ENCODE assay signal across 13 cellular contexts in the genomic region with DNA sequence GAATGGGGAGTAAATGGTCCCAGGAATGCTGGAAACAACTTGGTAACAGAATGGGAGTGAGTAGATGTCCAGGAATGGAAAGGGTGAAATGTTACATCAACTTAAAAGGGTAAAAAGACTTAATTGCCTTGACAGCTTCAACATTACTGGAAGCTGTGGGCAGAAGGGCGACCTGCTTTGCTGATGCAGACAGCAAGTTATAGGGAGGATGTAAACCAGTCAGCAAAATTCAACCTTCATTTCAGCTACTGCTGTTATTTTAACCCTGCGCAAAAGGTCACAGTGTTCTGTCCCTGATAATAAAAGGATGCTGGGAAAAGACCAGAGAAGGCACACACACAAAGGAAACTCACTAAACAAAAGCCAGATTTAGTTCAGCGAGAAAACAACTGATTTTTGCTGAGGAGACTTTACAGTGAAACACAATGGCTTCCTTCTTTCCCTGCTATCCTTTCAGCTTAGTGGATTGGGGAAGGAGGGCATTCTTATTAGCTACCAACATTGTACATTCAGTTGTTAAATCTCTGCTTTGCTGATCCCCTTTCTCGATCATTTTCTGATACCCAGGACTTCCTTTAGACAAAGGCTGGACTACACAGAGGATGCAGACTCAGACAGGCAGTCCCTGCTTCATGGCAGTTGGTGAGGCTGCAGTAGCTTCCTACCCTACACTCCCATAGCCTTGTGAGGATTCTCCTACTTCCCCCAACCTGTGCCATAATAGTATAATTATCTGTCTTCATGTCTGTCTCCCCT.
DNase-seq lines count a peak whose midpoint lies in the region; ATAC-seq and TF ChIP-seq lines count a peak whose summit lies in the region.
"Had no signal": no experiment of that assay in that cellular context is flagged by ENCODE, and none has a peak within 500 bp of the region (broad histone marks: within the 10 kb centered on the region; RNA-seq: fewer than 3 reads in every experiment).

No MANE protein-coding gene starts in this region.

- peak overlapping the region; percentile 3 to 85 (median 68) for H3K27ac ChIP-seq in adrenal gland
- H3K27ac ChIP-seq in rectal smooth muscle tissue (ENCODE audit: low read depth, low read length), result peak overlapping the region; percentile 25

- DNase-seq in Caki2 (ENCODE audit: low read depth) (peak; percentile 33), adrenal gland (peak in 3 of 7 donors; percentile 34 to 57 (median 35)), iris pigment epithelial cell (ENCODE audit: low read depth) (peak; percentile 91), UCSD-AML1 (lab: John Stamatoyannopoulos, UW; ENCODE audit: unreplicated experiment) (no peak)
- DNase-seq in activated CD4-positive, alpha-beta T cell treated with anti-CD3 and anti-CD28 coated beads, Interleukin-2, amount 50 U/mL, for 4 hours, result no peak
- DNase-seq: activated CD4-positive, alpha-beta T cell treated with anti-CD3 and anti-CD28 coated beads for 36 hours; effector CD4-positive, alpha-beta T cell; MG63; NCI-H524 had no signal

- H3K4me1 ChIP-seq in adrenal gland (replicated peaks in 1 of 2) (peaks cover 11 to 51% of the 10 kb centered on the region in 2 donors), rectal smooth muscle tissue (ENCODE audit: control insufficient read depth, insufficient read depth, low read length) (peaks cover 11% of the 10 kb centered on the region)

- 9 to 22% (median 21%) methylated on average over 4 of the region's 4 CpGs for WGBS in adrenal gland, 4 donors

- H3K4me3 ChIP-seq in adrenal gland (peak overlapping the region in 1 of 4 donors; percentile 25), rectal smooth muscle tissue (ENCODE audit: low read length) (no peak overlapping the region)
- H3K4me3 ChIP-seq: MG63 had no signal

- in situ Hi-C loops in Caki2 (cut with HindIII; ENCODE audit: low pct_unique_long_range_greater_than_20kb, low sequenced_read_pairs), result no loop called here

- H3K9me3 ChIP-seq in adrenal gland (replicated peaks in 1 of 3), result no peaks in the 10 kb centered on the region
- H3K9me3 ChIP-seq: MG63 had no signal

- H3K36me3 ChIP-seq in adrenal gland (replicated peaks in 1 of 2) (no peaks in the 10 kb centered on the region), rectal smooth muscle tissue (ENCODE audit: control insufficient read depth, insufficient read depth, low read length) (no peaks in the 10 kb centered on the region)

- H3K27me3 ChIP-seq in adrenal gland, result no peaks in the 10 kb centered on the region
- H3K27me3 ChIP-seq in rectal smooth muscle tissue (ENCODE audit: control insufficient read depth, insufficient read depth, low read length), result no peaks in the 10 kb centered on the region
- H3K27me3 ChIP-seq: MG63 had no signal

- TF ChIP-seq POLR2A in adrenal gland (IDR thresholded peaks at IDR 0.05), result peak in 1 of 2 donors; percentile 8

- intact Hi-C loops in adrenal gland (cut with DNase I), result no loop called here

- no peak overlapping the region for H3K9ac ChIP-seq in rectal smooth muscle tissue (ENCODE audit: low read length)

- no peak for TF ChIP-seq CTCF in adrenal gland (IDR thresholded peaks at IDR 0.05)

- ATAC-seq in esophagus mucosa (no peak), GM19463 (IDR thresholded peaks at IDR 0.05; ENCODE audit: unreplicated experiment) (no peak)
- ATAC-seq: activated CD4-positive, alpha-beta T cell treated with anti-CD3 and anti-CD28 coated beads for 36 hours; activated T-helper 17 cell treated with anti-CD3 and anti-CD28 coated beads, Interleukin-2, amount 50 U/mL, for 72 hours had no signal

Comparison
In these comparisons a context has a peak if more than half of its experiments do, and no peak if none do; other contexts are left out.
1. DNase-seq: peak in Caki2 (single experiment) and iris pigment epithelial cell (single experiment); none in UCSD-AML1 (single experiment) and activated CD4-positive, alpha-beta T cell treated with anti-CD3 and anti-CD28 coated beads, Interleukin-2, amount 50 U/mL, for 4 hours (0 of 2).